8 cellular contexts compared by ENCODE assay signal in the genomic region with DNA sequence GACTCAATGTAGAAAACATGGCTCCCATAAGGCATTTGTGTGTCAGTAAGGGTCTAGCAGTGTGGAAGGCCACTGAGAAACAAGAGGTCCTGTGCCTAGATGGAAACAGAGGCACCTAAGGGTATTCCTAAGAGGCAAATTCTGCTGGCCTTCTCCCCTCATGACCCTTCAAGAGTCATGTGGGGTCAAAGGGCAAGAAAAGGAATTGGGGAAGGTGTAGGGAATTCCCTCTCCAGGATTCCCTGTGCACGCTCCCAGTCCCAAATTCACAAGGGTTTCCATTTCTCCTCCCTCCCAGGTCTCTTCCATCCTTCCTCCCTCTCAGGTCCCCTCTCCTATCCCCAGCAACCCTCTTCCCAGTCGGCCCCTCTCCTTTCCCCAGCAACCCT. TPM values are rescaled to one million over a fixed set of nuclear protein-coding genes. Genes with fewer than 3 reads are reported as not detected.
DNase-seq lines count a peak whose midpoint lies in the region; ATAC-seq and TF ChIP-seq lines count a peak whose summit lies in the region.

No MANE protein-coding gene starts in this region.

- H3K27me3 ChIP-seq in CD8-positive, alpha-beta T cell (ENCODE audit: insufficient read depth, low read length): no peaks in the 10 kb centered on the region
- no peaks in the 10 kb centered on the region for H3K27me3 ChIP-seq in Panc1 (ENCODE audit: control insufficient read depth, insufficient read depth, low read length)

- in situ Hi-C loops in Panc1 (cut with HindIII; ENCODE audit: low pct_unique_long_range_greater_than_20kb, low sequenced_read_pairs): no loop called here

- peak overlapping the region; percentile 93 for H3K4me3 Mint-ChIP-seq in CD8-positive, alpha-beta T cell
- peak overlapping the region; percentile 90 for H3K4me3 Mint-ChIP-seq in osteocyte (ENCODE audit: unreplicated experiment)

- no peaks in the 10 kb centered on the region for H3K27me3 Mint-ChIP-seq in CD8-positive, alpha-beta T cell (ENCODE audit: low read depth)
- no peaks in the 10 kb centered on the region for H3K27me3 Mint-ChIP-seq in osteocyte (ENCODE audit: unreplicated experiment)

- peak overlapping the region; percentile 96 for H3K27ac Mint-ChIP-seq in CD8-positive, alpha-beta T cell
- peak overlapping the region; percentile 80 for H3K27ac Mint-ChIP-seq in osteocyte (ENCODE audit: unreplicated experiment)

- no peak for TF ChIP-seq CTCF in CD8-positive, alpha-beta T cell (IDR thresholded peaks at IDR 0.05)
- TF ChIP-seq CTCF in Panc1 (IDR thresholded peaks at IDR 0.05): no peak
- no peak for TF ChIP-seq CTCF in osteocyte (IDR thresholded peaks at IDR 0.05)

- POLR2A ChIA-PET in CD8-positive, alpha-beta T cell (lab: Charles Lee): no interaction called here
- POLR2A ChIA-PET in Panc1 (lab: Charles Lee): no interaction called here

- H3K4me3 ChIP-seq in CD8-positive, alpha-beta T cell (ENCODE audit: low read depth, low read length): peak overlapping the region; percentile 68
- H3K4me3 ChIP-seq in Panc1 (ENCODE audit: low read depth in 2 of 2, low read length in 2 of 2): peak overlapping the region; percentile 61 to 64

- DNase-seq in CD8-positive, alpha-beta T cell: no peak
- DNase-seq in Panc1 (ENCODE audit: low read depth, low spot score): no peak
- no peak for DNase-seq in epithelial cell of prostate (ENCODE audit: low read depth, low spot score)
- DNase-seq in osteocyte (ENCODE audit: extremely low spot score, unreplicated experiment): no peak
- DNase-seq in NCI-H2107 (lab: John Stamatoyannopoulos, UW): no peak
- DNase-seq in NCI-H2107 treated with DMSO at 0.1 percent for 48 hours (lab: John Stamatoyannopoulos, UW; ENCODE audit: unreplicated experiment): no peak
- DNase-seq in mucosa of gallbladder (ENCODE audit: low spot score): no peak

- CTCF ChIA-PET in CD8-positive, alpha-beta T cell (lab: Charles Lee): no interaction called here
- CTCF ChIA-PET in Panc1 (lab: Charles Lee): no interaction called here

- peak overlapping the region; percentile 46 for H3K27ac ChIP-seq in CD8-positive, alpha-beta T cell (ENCODE audit: low read depth, low read length)
- H3K27ac ChIP-seq in Panc1 (ENCODE audit: low read length) (peak overlapping the region; percentile 98), epithelial cell of prostate (peak overlapping the region; percentile 97)

- no peak for ATAC-seq in CD8-positive, alpha-beta T cell
- ATAC-seq in Panc1 (no peak), HG02840 (IDR thresholded peaks at IDR 0.05; ENCODE audit: low FRiP score, unreplicated experiment) (no peak)

- H3K4me1 ChIP-seq in CD8-positive, alpha-beta T cell (ENCODE audit: insufficient read depth, low read length): peaks cover 53% of the 10 kb centered on the region
- H3K4me1 ChIP-seq in Panc1 (ENCODE audit: control insufficient read depth, insufficient read depth, low read length): peaks cover 37% of the 10 kb centered on the region

- no peaks in the 10 kb centered on the region for H3K9me3 Mint-ChIP-seq in CD8-positive, alpha-beta T cell
- H3K9me3 Mint-ChIP-seq in osteocyte (ENCODE audit: unreplicated experiment): no peaks in the 10 kb centered on the region

- TSS peak; percentile 86 for BruUV-seq in Panc1 (replicated peaks; lab: Mats Ljungman, UMichigan)

- H3K4me1 Mint-ChIP-seq in CD8-positive, alpha-beta T cell (ENCODE audit: low read depth): peaks cover 80% of the 10 kb centered on the region
- H3K4me1 Mint-ChIP-seq in osteocyte (ENCODE audit: unreplicated experiment): peaks cover 52% of the 10 kb centered on the region

- no peaks in the 10 kb centered on the region for H3K36me3 ChIP-seq in CD8-positive, alpha-beta T cell (ENCODE audit: insufficient read depth, low read length)
- 0 out of 2 replicates have a peak, but pooled peaks cover 4% of the 10 kb centered on the region for H3K36me3 ChIP-seq in Panc1 (ENCODE audit: control insufficient read depth, insufficient read depth, low read length)

- no peaks in the 10 kb centered on the region for H3K9me3 ChIP-seq in CD8-positive, alpha-beta T cell (ENCODE audit: low read length)
- no peaks in the 10 kb centered on the region for H3K9me3 ChIP-seq in Panc1 (ENCODE audit: control insufficient read depth, insufficient read depth, low read depth, low read length)

- H3K36me3 Mint-ChIP-seq in CD8-positive, alpha-beta T cell: peaks cover 30% of the 10 kb centered on the region
- H3K36me3 Mint-ChIP-seq in osteocyte (ENCODE audit: unreplicated experiment): peaks cover 16% of the 10 kb centered on the region

- intact Hi-C loops in CD8-positive, alpha-beta T cell (cut with DNase I, micrococcal nuclease): loop anchor here (5.0 to 10.0 kb wide), 7 partner anchors 218 to 1558 kb away; a partner anchor contains a TSS
- intact Hi-C loops in Panc1 (cut with micrococcal nuclease; ENCODE audit: unreplicated experiment): no loop called here

RNA-seq across cellular contexts. Expression of a gene that starts 0.6 kb away (rescaled TPM):
- total RNA-seq in CD8-positive, alpha-beta T cell: 10 to 100 TPM; 12.4 to 13.7 TPM
- total RNA-seq in Panc1 (2021; ENCODE audit: unreplicated experiment) (88.4 TPM), osteocyte (81.1 and 82.6 TPM in 2 replicates), mucosa of gallbladder (88.4 TPM)
- polyA plus RNA-seq in Panc1 (2012; ENCODE audit: insufficient read length): 111 TPM

RNA-seq across cellular contexts. Expression of a gene that starts 2.9 kb away (rescaled TPM):
- 10 to 100 TPM in 1 of 2 experiments, 1 to 10 TPM in 1; 10.0 to 11.5 TPM for total RNA-seq in CD8-positive, alpha-beta T cell
- total RNA-seq in Panc1 (2021; ENCODE audit: unreplicated experiment) (82.3 TPM), osteocyte (47.1 and 51.6 TPM in 2 replicates), mucosa of gallbladder (93.1 TPM)
- 158 TPM for polyA plus RNA-seq in Panc1 (2012; ENCODE audit: insufficient read length)

RNA-seq across cellular contexts. Expression of a gene that starts 8.7 kb away (rescaled TPM):
- 10 to 100 TPM; 11.9 to 12.5 TPM for total RNA-seq in CD8-positive, alpha-beta T cell
- total RNA-seq in Panc1 (2021; ENCODE audit: unreplicated experiment) (3.7 TPM), osteocyte (3.8 and 4.1 TPM in 2 replicates), mucosa of gallbladder (11.8 TPM)
- polyA plus RNA-seq in Panc1 (2012; ENCODE audit: insufficient read length): 3.2 TPM

RNA-seq across cellular contexts. Expression of a gene that starts 10.9 kb away (rescaled TPM):
- total RNA-seq in CD8-positive, alpha-beta T cell: 10 to 100 TPM; 17.4 to 18.1 TPM
- total RNA-seq in Panc1 (2021; ENCODE audit: unreplicated experiment) (11.1 TPM), osteocyte (21.4 and 22.8 TPM in 2 replicates), mucosa of gallbladder (13.6 TPM)
- 6.0 TPM for polyA plus RNA-seq in Panc1 (2012; ENCODE audit: insufficient read length)

RNA-seq across cellular contexts. Expression of a gene that starts 14.7 kb away (rescaled TPM):
- 10 to 100 TPM; 53.3 to 54.4 TPM for total RNA-seq in CD8-positive, alpha-beta T cell
- total RNA-seq in Panc1 (2021; ENCODE audit: unreplicated experiment) (76.2 TPM), osteocyte (71.4 and 77.1 TPM in 2 replicates), mucosa of gallbladder (95.0 TPM)
- polyA plus RNA-seq in Panc1 (2012; ENCODE audit: insufficient read length): 76.9 TPM

Comparison
In these comparisons a context has a peak if more than half of its experiments do, and no peak if none do; other contexts are left out.
1. H3K27ac ChIP-seq: peak in every context shown above with its lines; median percentile 98 in Panc1; 97 in epithelial cell of prostate; 46 in CD8-positive, alpha-beta T cell.